In genomic region chr5:102731704-102732103, GRCh38 we compare ENCODE assay signal across 19 cellular contexts.
"Had no signal": no experiment of that assay in that cellular context is flagged by ENCODE, and none has a peak within 500 bp of the region (broad histone marks: within the 10 kb centered on the region; RNA-seq: fewer than 3 reads in every experiment).

No MANE protein-coding gene starts in this region.

- ATAC-seq: heart left ventricle, left lung, lower lobe of right lung, natural killer cell, right cardiac atrium had no signal

- H3K27ac Mint-ChIP-seq: dendritic cell treated with granulocyte-macrophage colony-stimulating factor and Interleukin-4, amounts not matched to agents 40 ng/mL and 50 ng/mL, for 4 days; endodermal cell; memory B cell; mesothelial cell of epicardium; natural killer cell had no signal

- H3K36me3 Mint-ChIP-seq: memory B cell, mesothelial cell of epicardium, natural killer cell had no signal

- H3K4me3 ChIP-seq: heart left ventricle, left lung, lower lobe of right lung, smooth muscle cell had no signal

- H3K4me3 Mint-ChIP-seq: dendritic cell treated with granulocyte-macrophage colony-stimulating factor and Interleukin-4, amounts not matched to agents 40 ng/mL and 50 ng/mL, for 4 days; endodermal cell; memory B cell; mesothelial cell of epicardium; natural killer cell; neural crest cell had no signal

- H3K9me3 Mint-ChIP-seq: dendritic cell treated with granulocyte-macrophage colony-stimulating factor and Interleukin-4, amounts not matched to agents 40 ng/mL and 50 ng/mL, for 4 days; mesothelial cell of epicardium; natural killer cell; neural crest cell had no signal

- H3K4me1 Mint-ChIP-seq: memory B cell, mesothelial cell of epicardium, natural killer cell, neural crest cell had no signal

- FAIRE-seq: colon, endothelial cell of umbilical vein had no signal

- DNase-seq: endodermal cell; foreskin melanocyte; heart left ventricle; hippocampal formation; kidney glomerular epithelial cell; left lung; lower lobe of right lung; natural killer cell; right cardiac atrium; stimulated activated CD4-positive, alpha-beta T cell treated with anti-CD3 and anti-CD28 coated beads, Interleukin-2, amount 100 ng/mL, for 48 hours; stimulated activated naive CD4-positive, alpha-beta T cell treated with Interleukin-2 at 50 U/mL for 16 hours; trophoblast cell had no signal

- H3K27me3 Mint-ChIP-seq: dendritic cell treated with granulocyte-macrophage colony-stimulating factor and Interleukin-4, amounts not matched to agents 40 ng/mL and 50 ng/mL, for 4 days had no signal
